In the genomic region with DNA sequence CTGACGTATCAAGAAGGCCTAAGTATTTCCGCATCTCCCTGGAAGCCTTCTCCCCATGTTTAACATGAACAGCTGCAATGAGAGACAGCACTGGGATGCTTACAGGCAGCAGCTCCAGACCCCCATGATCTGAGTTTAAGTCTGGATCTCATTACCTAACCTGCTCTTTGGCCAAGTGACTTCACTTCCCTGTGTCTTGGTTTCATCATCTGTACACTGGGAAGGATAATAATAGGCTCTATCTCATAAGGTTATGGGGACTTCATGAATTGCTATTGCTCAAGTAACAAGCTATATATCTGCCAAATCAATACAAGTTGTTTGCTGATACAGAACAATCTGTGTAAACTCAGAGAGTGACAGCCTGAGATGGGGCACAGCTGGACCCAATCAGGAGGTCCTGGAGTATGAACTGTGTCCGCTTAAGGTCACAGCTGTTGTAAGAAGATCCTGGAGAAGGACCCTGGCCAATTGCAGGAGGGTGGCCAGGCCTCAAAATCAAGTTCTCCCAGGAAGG, we compare ENCODE assay signal across 9 cellular contexts. TPM values are rescaled to one million over a fixed set of nuclear protein-coding genes. Genes with fewer than 3 reads are reported as not detected.
DNase-seq lines count a peak whose midpoint lies in the region; ATAC-seq, FAIRE-seq and TF ChIP-seq lines count a peak whose summit lies in the region.
"Had no signal": no experiment of that assay in that cellular context is flagged by ENCODE, and none has a peak within 500 bp of the region (broad histone marks: within the 10 kb centered on the region; RNA-seq: fewer than 3 reads in every experiment).

No MANE protein-coding gene starts in this region.

- no peaks in the 10 kb centered on the region for H3K36me3 ChIP-seq in WERI-Rb-1
- H3K36me3 ChIP-seq in left ventricle myocardium inferior, result no peaks in the 10 kb centered on the region
- no peaks in the 10 kb centered on the region for H3K36me3 ChIP-seq in sigmoid colon

- WGBS in sigmoid colon, 2 donors, result 84% methylated on average over 3 of the region's 3 CpGs

- H3K27me3 Mint-ChIP-seq in immature natural killer cell (ENCODE audit: low read depth in 3 of 3), result peaks cover 0 to 4% (median 2%) of the 10 kb centered on the region in 3 donors

- TF ChIP-seq EP300 in sigmoid colon (IDR thresholded peaks at IDR 0.05), result peak; percentile 30 to 92 (median 82)

- TF ChIP-seq POLR2A in sigmoid colon (IDR thresholded peaks at IDR 0.05), result no peak

- H3K4me3 Mint-ChIP-seq in immature natural killer cell, result no peak overlapping the region

- H3K4me3 ChIP-seq in WERI-Rb-1 (ENCODE audit: low read depth, low read length) (no peak overlapping the region), left ventricle myocardium inferior (no peak overlapping the region), sigmoid colon (no peak overlapping the region)

- intact Hi-C loops in left ventricle myocardium inferior (cut with micrococcal nuclease) (no loop called here), sigmoid colon (cut with DNase I) (no loop called here)

- no peaks in the 10 kb centered on the region for H3K9me3 Mint-ChIP-seq in immature natural killer cell

- H3K9me3 ChIP-seq in WERI-Rb-1 (ENCODE audit: severe bottlenecking), result no peaks in the 10 kb centered on the region
- H3K9me3 ChIP-seq in left ventricle myocardium inferior (replicated peaks), result no peaks in the 10 kb centered on the region
- no peaks in the 10 kb centered on the region for H3K9me3 ChIP-seq in sigmoid colon

- peaks cover 0 to 8% (median 0%) of the 10 kb centered on the region in 3 donors for H3K36me3 Mint-ChIP-seq in immature natural killer cell

- TF ChIP-seq CTCF in WERI-Rb-1 (IDR thresholded peaks at IDR 0.05; ENCODE audit: low read depth, low read length), result no peak
- TF ChIP-seq CTCF in left ventricle myocardium inferior (IDR thresholded peaks at IDR 0.05; ENCODE audit: borderline replicate concordance), result no peak
- TF ChIP-seq CTCF in sigmoid colon (IDR thresholded peaks at IDR 0.05), result no peak

- peak; percentile 26 for DNase-seq in CD1c-positive myeloid dendritic cell (ENCODE audit: extremely low spot score)
- DNase-seq in WERI-Rb-1, result no peak
- DNase-seq in left ventricle myocardium inferior, result peak; percentile 84
- DNase-seq in sigmoid colon, result peak; percentile 94
- DNase-seq in H4 (ENCODE audit: low spot score), result no peak
- DNase-seq in HTR-8/SVneo (ENCODE audit: insufficient read length, low spot score), result no peak
- no peak for DNase-seq in immature natural killer cell
- DNase-seq: activated CD4-positive, alpha-beta T cell treated with anti-CD3 and anti-CD28 coated beads for 1 hour had no signal

- no peaks in the 10 kb centered on the region for H3K4me1 Mint-ChIP-seq in immature natural killer cell

- ATAC-seq in HG03280 (IDR thresholded peaks at IDR 0.05; ENCODE audit: unreplicated experiment), result no peak

- H3K27ac Mint-ChIP-seq in immature natural killer cell, result peak overlapping the region in 1 of 6 donors; percentile 19

- FAIRE-seq in HTR-8/SVneo (lab: Jason Lieb, UNC), result no peak

- H3K27ac ChIP-seq in WERI-Rb-1, result peak overlapping the region; percentile 50
- peak overlapping the region; percentile 92 for H3K27ac ChIP-seq in left ventricle myocardium inferior (replicated peaks)
- H3K27ac ChIP-seq in sigmoid colon, result peak overlapping the region; percentile 78 to 88 (median 82)

- H3K27me3 ChIP-seq in WERI-Rb-1 (ENCODE audit: insufficient read depth, low read depth, severe bottlenecking), result no peaks in the 10 kb centered on the region
- no peaks in the 10 kb centered on the region for H3K27me3 ChIP-seq in left ventricle myocardium inferior (ENCODE audit: low read depth)
- no peaks in the 10 kb centered on the region for H3K27me3 ChIP-seq in sigmoid colon

- H3K4me1 ChIP-seq in left ventricle myocardium inferior (peaks cover 50% of the 10 kb centered on the region), sigmoid colon (peaks cover 0 to 71% (median 48%) of the 10 kb centered on the region in 4 donors)

RNA-seq across cellular contexts. Expression of a gene that starts 56.0 kb away (rescaled TPM):
- total RNA-seq in left ventricle myocardium inferior (846 TPM), sigmoid colon (100 to 1,000 TPM in 2 of 4 donors, 10 to 100 TPM in 2; 14.8 to 104 (median 60.7) TPM)
- polyA plus RNA-seq in sigmoid colon (10 to 100 TPM in 1 of 3 donors, 1 to 10 TPM in 2; 6.5 to 71.1 (median 7.2) TPM), immature natural killer cell (not detected)
- total RNA-seq in H4 (2014; rRNA removed; shearing (Covaris generic)), result 7.0 and 7.1 TPM in 2 replicates

Comparison
In these comparisons a context has a peak if more than half of its experiments do, and no peak if none do; other contexts are left out.
1. DNase-seq: peak in CD1c-positive myeloid dendritic cell (single experiment), left ventricle myocardium inferior (single experiment) and sigmoid colon (single experiment); none in WERI-Rb-1 (single experiment), H4 (single experiment), HTR-8/SVneo (single experiment) and immature natural killer cell (0 of 3).
2. Peak in every context shown above with its lines, with median percentiles within 50 percentile points of each other: H3K27ac ChIP-seq.